Comparison of ENCODE assay signal across 2 cellular contexts in genomic region chr7:74573499-74573898, GRCh38.
TF ChIP-seq lines count a peak whose summit lies in the region.

No MANE protein-coding gene starts in this region.

TF ChIP-seq in SK-N-SH, 30 proteins besides CTCF, POLR2A, EP300 and RAD21 (continued from another document):
- no peak for TF ChIP-seq REST (IDR thresholded peaks at IDR 0.05; ENCODE audit: low read depth, low read length)
- no peak for TF ChIP-seq ELF1 (IDR thresholded peaks at IDR 0.05)
- TF ChIP-seq TAF1 (IDR thresholded peaks at IDR 0.05; ENCODE audit: borderline replicate concordance, low read depth, low read length), result no peak
- no peak for TF ChIP-seq TCF12 (IDR thresholded peaks at IDR 0.05)
- TF ChIP-seq YY1 (IDR thresholded peaks at IDR 0.05; ENCODE audit: low read depth), result no peak
- TF ChIP-seq MAX (IDR thresholded peaks at IDR 0.05; ENCODE audit: low read depth), result no peak
- TF ChIP-seq GATA2 (CRISPR knock-in tag; IDR thresholded peaks at IDR 0.05), result no peak
- TF ChIP-seq NRF1 (IDR thresholded peaks at IDR 0.05; ENCODE audit: low read depth, low read length), result no peak
- TF ChIP-seq ZBTB33 (IDR thresholded peaks at IDR 0.05; ENCODE audit: borderline replicate concordance, low read depth), result no peak
- TF ChIP-seq MEF2A (IDR thresholded peaks at IDR 0.05; ENCODE audit: borderline replicate concordance, low read depth), result no peak
- TF ChIP-seq RCOR1 (IDR thresholded peaks at IDR 0.05; ENCODE audit: low read length), result no peak
- no peak for TF ChIP-seq NFIC (IDR thresholded peaks at IDR 0.05; ENCODE audit: borderline replicate concordance)
- no peak for TF ChIP-seq POLR2AphosphoS5 (IDR thresholded peaks at IDR 0.05; ENCODE audit: low read depth, low read length)
- TF ChIP-seq CHD2 (IDR thresholded peaks at IDR 0.05; ENCODE audit: low read length, partially characterized antibody), result no peak

TF ChIP-seq in WTC11, 78 proteins besides CTCF, POLR2A, EP300 and RAD21 (continued from another document):
- TF ChIP-seq E2F1 (CRISPR knock-in tag; IDR thresholded peaks at IDR 0.05), result no peak
- no peak for TF ChIP-seq FOXP4 (CRISPR knock-in tag; IDR thresholded peaks at IDR 0.05)
- no peak for TF ChIP-seq ZNF263 (CRISPR knock-in tag; IDR thresholded peaks at IDR 0.05; ENCODE audit: low read depth)
- TF ChIP-seq ZNF138 (CRISPR knock-in tag; conservative IDR thresholded peaks at IDR 0.05), result no peak
- no peak for TF ChIP-seq OVOL2 (CRISPR knock-in tag; IDR thresholded peaks at IDR 0.05; ENCODE audit: borderline replicate concordance)
- TF ChIP-seq PREB (CRISPR knock-in tag; IDR thresholded peaks at IDR 0.05; ENCODE audit: borderline replicate concordance), result no peak
- TF ChIP-seq ZBTB21 (CRISPR knock-in tag; IDR thresholded peaks at IDR 0.05; ENCODE audit: borderline replicate concordance), result no peak
